In the genomic region with DNA sequence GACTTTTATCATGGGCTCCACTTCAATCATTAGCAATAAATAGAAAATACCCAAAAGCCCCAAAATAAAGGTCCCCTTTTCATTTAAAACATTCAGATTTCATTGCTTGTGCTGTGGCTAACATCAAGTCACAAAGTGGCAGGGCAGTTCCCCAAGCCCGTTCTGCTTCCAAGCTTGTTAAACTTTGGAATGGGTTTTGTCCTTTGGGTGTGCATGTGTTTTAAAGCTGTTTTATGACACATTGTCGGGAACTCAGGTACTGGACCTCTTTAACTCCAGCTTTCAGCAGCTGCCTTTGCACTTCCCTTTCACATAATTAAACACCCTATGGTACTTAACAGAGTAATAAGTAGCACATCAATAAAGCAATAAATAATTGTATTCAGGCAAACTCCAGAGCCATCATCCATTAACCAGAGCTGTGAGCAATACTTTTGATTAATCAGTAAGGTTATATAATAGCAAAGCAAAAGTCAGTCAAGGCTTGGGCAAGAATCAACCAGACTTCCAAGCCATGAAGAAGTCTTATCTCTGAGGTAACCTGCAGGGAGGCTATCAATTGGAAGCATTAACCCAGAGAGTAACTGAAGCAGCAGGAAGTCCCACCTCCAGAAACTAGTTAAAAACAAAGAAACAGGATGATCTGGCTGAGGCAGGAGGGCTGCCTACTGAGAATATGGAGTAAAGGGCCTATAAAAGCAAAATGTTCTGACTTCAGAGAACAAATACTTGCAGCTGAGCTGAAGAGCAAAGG, we compare ENCODE assay signal across 16 cellular contexts. TPM values are rescaled to one million over a fixed set of nuclear protein-coding genes. Genes with fewer than 3 reads are reported as not detected.
DNase-seq lines count a peak whose midpoint lies in the region; ATAC-seq and TF ChIP-seq lines count a peak whose summit lies in the region.
"Had no signal": no experiment of that assay in that cellular context is flagged by ENCODE, and none has a peak within 500 bp of the region (broad histone marks: within the 10 kb centered on the region; RNA-seq: fewer than 3 reads in every experiment).

No MANE protein-coding gene starts in this region.

- H3K4me1 ChIP-seq in duodenal mucosa (ENCODE audit: control insufficient read depth in 1 of 2, insufficient read depth in 2 of 2, low read length in 2 of 2) (peaks cover 32 to 48% of the 10 kb centered on the region in 2 donors), mucosa of descending colon (ENCODE audit: low read depth) (peaks cover 14% of the 10 kb centered on the region), transverse colon (peaks cover 9 to 33% (median 19%) of the 10 kb centered on the region in 4 donors)

- H3K9ac ChIP-seq in duodenal mucosa (ENCODE audit: low read depth in 1 of 2, low read length in 2 of 2): no peak overlapping the region

- no peak for TF ChIP-seq CTCF in mucosa of descending colon (IDR thresholded peaks at IDR 0.05)
- TF ChIP-seq CTCF in transverse colon (IDR thresholded peaks at IDR 0.05): no peak

- intact Hi-C loops in mucosa of descending colon (cut with DNase I, micrococcal nuclease): no loop called here
- intact Hi-C loops in transverse colon (cut with DNase I; ENCODE audit: low total_unique reads): loop anchor here (1.0 kb wide), 1 partner anchor 41 kb away; no protein-coding TSS in a partner anchor

- peak overlapping the region; percentile 8 to 11 for H3K4me3 ChIP-seq in duodenal mucosa (ENCODE audit: low read depth in 1 of 2, low read length in 2 of 2)
- no peak overlapping the region for H3K4me3 ChIP-seq in mucosa of descending colon
- no peak overlapping the region for H3K4me3 ChIP-seq in transverse colon
- H3K4me3 ChIP-seq: PC-9 had no signal

- DNase-seq in OCI-M1 (lab: John Stamatoyannopoulos, UW) (peak; percentile 31), mucosa of descending colon (peak in 1 of 3 donors; percentile 57), transverse colon (peak; percentile 46), mesenteric fat pad (ENCODE audit: low spot score) (no peak)
- DNase-seq: Calu3; CD4-positive, alpha-beta T cell; H9; NCI-H1436 treated with DMSO at 0.1 percent for 48 hours; NCI-H2081; NCI-H510A; NCI-H774; PC-9 had no signal

- H3K27ac ChIP-seq in duodenal mucosa (ENCODE audit: low read depth, low read length): no peak overlapping the region
- peak overlapping the region; percentile 28 to 71 (median 45) for H3K27ac ChIP-seq in transverse colon
- H3K27ac ChIP-seq: PC-9 had no signal

- TF ChIP-seq POLR2A in transverse colon (IDR thresholded peaks at IDR 0.05): no peak

- peak; percentile 89 for ATAC-seq in mucosa of descending colon
- ATAC-seq in GM18867 (IDR thresholded peaks at IDR 0.05; ENCODE audit: unreplicated experiment): no peak
- ATAC-seq in HG02798 (IDR thresholded peaks at IDR 0.05; ENCODE audit: poor library complexity, unreplicated experiment): no peak
- no peak for ATAC-seq in HG03439 (IDR thresholded peaks at IDR 0.05; ENCODE audit: unreplicated experiment)

- H3K9me3 ChIP-seq in duodenal mucosa (ENCODE audit: control insufficient read depth in 1 of 2, low read length in 2 of 2) (no peaks in the 10 kb centered on the region), mucosa of descending colon (no peaks in the 10 kb centered on the region), transverse colon (no peaks in the 10 kb centered on the region)

- no peaks in the 10 kb centered on the region for H3K27me3 ChIP-seq in duodenal mucosa (ENCODE audit: control insufficient read depth in 1 of 2, insufficient read depth in 2 of 2, low read length in 2 of 2)
- H3K27me3 ChIP-seq in transverse colon: no peaks in the 10 kb centered on the region

- in situ Hi-C loops in transverse colon (cut with MboI; ENCODE audit: low pct_ligation_motif_present in 1 of 4, low pct_unique_long_range_greater_than_20kb in 1 of 4, low sequenced_read_pairs in 3 of 4): no loop called here

- no peak for TF ChIP-seq EP300 in transverse colon (IDR thresholded peaks at IDR 0.05; ENCODE audit: low read depth)

- 44 to 46% methylated on average over 2 of the region's 2 CpGs for WGBS in transverse colon (ENCODE audit: low coverage in 1 of 2), 2 donors

- no peaks in the 10 kb centered on the region for H3K36me3 ChIP-seq in duodenal mucosa (ENCODE audit: control insufficient read depth in 1 of 2, insufficient read depth in 2 of 2, low read length in 2 of 2)
- no peaks in the 10 kb centered on the region for H3K36me3 ChIP-seq in mucosa of descending colon (ENCODE audit: low read depth)
- no peaks in the 10 kb centered on the region for H3K36me3 ChIP-seq in transverse colon

RNA-seq across cellular contexts. Expression of a gene that starts 56.1 kb away (rescaled TPM):
- total RNA-seq in mucosa of descending colon (10 to 100 TPM; 21.9 to 34.1 (median 22.4) TPM), transverse colon (10 to 100 TPM; 17.7 to 54.6 (median 34.8) TPM), mesenteric fat pad (126 TPM)

Comparison
In these comparisons a context has a peak if more than half of its experiments do, and no peak if none do; other contexts are left out.
1. H3K4me3 ChIP-seq: peak in duodenal mucosa (2 of 2); none in mucosa of descending colon (single experiment) and transverse colon (0 of 4).